In genomic region chr17:2023256-2023655, GRCh38 we compare ENCODE assay signal across 14 cellular contexts. TPM values are rescaled to one million over a fixed set of nuclear protein-coding genes. Genes with fewer than 3 reads are reported as not detected.
DNase-seq lines count a peak whose midpoint lies in the region; ATAC-seq and TF ChIP-seq lines count a peak whose summit lies in the region.
"Had no signal": no experiment of that assay in that cellular context is flagged by ENCODE, and none has a peak within 500 bp of the region (broad histone marks: within the 10 kb centered on the region; RNA-seq: fewer than 3 reads in every experiment).

No MANE protein-coding gene starts in this region.

- no peaks in the 10 kb centered on the region for H3K36me3 Mint-ChIP-seq in activated T-cell treated with anti-CD3 and anti-CD28 coated beads, Interleukin-2, amount 50 U/mL, for 72 hours (ENCODE audit: insufficient read depth in 2 of 2)
- no peaks in the 10 kb centered on the region for H3K36me3 Mint-ChIP-seq in T-helper 17 cell (ENCODE audit: low read depth)

- peak overlapping the region; percentile 29 for H3K27ac Mint-ChIP-seq in activated T-cell treated with anti-CD3 and anti-CD28 coated beads, Interleukin-2, amount 50 U/mL, for 72 hours
- H3K27ac Mint-ChIP-seq in T-helper 17 cell, result no peak overlapping the region

- no peaks in the 10 kb centered on the region for H3K9me3 ChIP-seq in T-helper 17 cell (ENCODE audit: control insufficient read depth, low read length, poor library complexity, severe bottlenecking)
- no peaks in the 10 kb centered on the region for H3K9me3 ChIP-seq in hepatocyte (ENCODE audit: low read depth)
- H3K9me3 ChIP-seq in stomach, result no peaks in the 10 kb centered on the region
- H3K9me3 ChIP-seq: colonic mucosa, ovary, tibial nerve had no signal

- intact Hi-C loops in stomach (cut with DNase I; ENCODE audit: low total_unique reads), result no loop called here

- H4K20me1 ChIP-seq in hepatocyte (ENCODE audit: insufficient read depth, poor library complexity, severe bottlenecking), result no peaks in the 10 kb centered on the region

- H3K27me3 ChIP-seq in hepatocyte (peaks cover 80% of the 10 kb centered on the region), stomach (peaks cover 0 to 80% (median 41%) of the 10 kb centered on the region in 3 donors)
- H3K27me3 ChIP-seq: ovary had no signal

- H3K27me3 Mint-ChIP-seq in activated T-cell treated with anti-CD3 and anti-CD28 coated beads, Interleukin-2, amount 50 U/mL, for 72 hours (ENCODE audit: low read depth), result peaks cover 53% of the 10 kb centered on the region
- H3K27me3 Mint-ChIP-seq in T-helper 17 cell, result peaks cover 18% of the 10 kb centered on the region

- no peak for DNase-seq in activated T-cell treated with anti-CD3 and anti-CD28 coated beads, Interleukin-2, amount 50 U/mL, for 72 hours
- DNase-seq in activated T-cell treated with anti-CD3 and anti-CD28 coated beads for 4 hours, result no peak
- DNase-seq in T-helper 17 cell, result no peak
- DNase-seq in hepatocyte (ENCODE audit: low spot score), result no peak
- DNase-seq in stomach, result no peak
- DNase-seq in stimulated activated CD4-positive, alpha-beta T cell treated with anti-CD3 and anti-CD28 coated beads, Interleukin-2, amount 100 ng/mL, for 24 hours, result no peak
- no peak for DNase-seq in NCI-H446 treated with DMSO at 0.1 percent for 48 hours (lab: John Stamatoyannopoulos, UW)
- DNase-seq: colonic mucosa, DMS153, NCI-H510A had no signal

- no peak for ATAC-seq in activated T-cell treated with anti-CD3 and anti-CD28 coated beads, Interleukin-2, amount 50 U/mL, for 72 hours (replicated peaks in 1 of 2)
- ATAC-seq in T-helper 17 cell, result no peak
- ATAC-seq in GM18520 (IDR thresholded peaks at IDR 0.05; ENCODE audit: unreplicated experiment), result no peak

- H3K79me2 ChIP-seq in hepatocyte, result no peaks in the 10 kb centered on the region

- peaks cover 16% of the 10 kb centered on the region for H3K4me1 ChIP-seq in hepatocyte (ENCODE audit: insufficient read depth)
- peaks cover 27 to 42% (median 37%) of the 10 kb centered on the region in 4 donors for H3K4me1 ChIP-seq in stomach

- WGBS in hepatocyte (ENCODE audit: low lambda C conversion rate, missing lambda C conversion rate), result 50% methylated on average over 14 of the region's 16 CpGs
- 39 to 60% (median 53%) methylated on average over 16 of the region's 16 CpGs for WGBS in stomach, 5 donors

- H3K36me3 ChIP-seq in hepatocyte (replicated peaks; ENCODE audit: insufficient read depth, low read depth) (no peaks in the 10 kb centered on the region), stomach (no peaks in the 10 kb centered on the region)
- H3K36me3 ChIP-seq: colonic mucosa, ovary, tibial nerve had no signal

- no peaks in the 10 kb centered on the region for H3K9me3 Mint-ChIP-seq in activated T-cell treated with anti-CD3 and anti-CD28 coated beads, Interleukin-2, amount 50 U/mL, for 72 hours

- H3K4me3 Mint-ChIP-seq in activated T-cell treated with anti-CD3 and anti-CD28 coated beads, Interleukin-2, amount 50 U/mL, for 72 hours, result peak overlapping the region; percentile 49 to 52
- H3K4me3 Mint-ChIP-seq in T-helper 17 cell, result peak overlapping the region; percentile 77

- H3K27ac ChIP-seq in hepatocyte (no peak overlapping the region), stomach (peak overlapping the region in 1 of 5 donors; percentile 11)
- H3K27ac ChIP-seq: colonic mucosa, ovary had no signal

- TF ChIP-seq CTCF in hepatocyte (IDR thresholded peaks at IDR 0.05; ENCODE audit: poor library complexity) (no peak), stomach (IDR thresholded peaks at IDR 0.05) (no peak)

- TF ChIP-seq EP300 in stomach (IDR thresholded peaks at IDR 0.05), result no peak

- H3K4me3 ChIP-seq in hepatocyte (no peak overlapping the region), stomach (peak overlapping the region in 3 of 4 donors; percentile 56 to 77 (median 61))

- no peaks in the 10 kb centered on the region for H3K9me2 ChIP-seq in hepatocyte (replicated peaks; ENCODE audit: insufficient read depth)

- H3K4me1 Mint-ChIP-seq in activated T-cell treated with anti-CD3 and anti-CD28 coated beads, Interleukin-2, amount 50 U/mL, for 72 hours (ENCODE audit: low read depth), result peaks cover 21% of the 10 kb centered on the region
- peaks cover 22% of the 10 kb centered on the region for H3K4me1 Mint-ChIP-seq in T-helper 17 cell

- no peak overlapping the region for H2AFZ ChIP-seq in hepatocyte

- TF ChIP-seq POLR2A in stomach (IDR thresholded peaks at IDR 0.05), result no peak

- peak overlapping the region; percentile 98 for H3K4me2 ChIP-seq in hepatocyte

RNA-seq across cellular contexts. Expression of gene RTN4RL1, which starts 1.9 kb away (rescaled TPM):
- total RNA-seq in activated T-cell treated with anti-CD3 and anti-CD28 coated beads, Interleukin-2, amount 50 U/mL, for 72 hours, result under 1 TPM; 0.14 to 0.21 TPM
- total RNA-seq in T-helper 17 cell (under 1 TPM; 0.21 to 0.90 TPM), hepatocyte (0.48 and 1.4 TPM in 2 replicates), stomach (under 1 TPM in 2 of 5 donors, not detected in 3; 0.58 to 0.92 TPM)
- polyA plus RNA-seq in hepatocyte (0.53 and 0.97 TPM in 2 replicates), stomach (under 1 TPM in 2 of 3 donors, not detected in 1; 0.50 to 0.85 TPM)
- total RNA-seq: HT-29 had no signal

RNA-seq across cellular contexts. Expression of gene DPH1, which starts 6.7 kb away (rescaled TPM):
- 10 to 100 TPM; 36.8 to 40.8 TPM for total RNA-seq in activated T-cell treated with anti-CD3 and anti-CD28 coated beads, Interleukin-2, amount 50 U/mL, for 72 hours
- total RNA-seq in T-helper 17 cell (10 to 100 TPM; 85.1 to 92.6 TPM), hepatocyte (26.2 and 27.8 TPM in 2 replicates), stomach (100 to 1,000 TPM in 2 of 5 donors, 10 to 100 TPM in 3; 26.1 to 188 (median 95.0) TPM)
- polyA plus RNA-seq in hepatocyte (45.2 and 49.0 TPM in 2 replicates), stomach (10 to 100 TPM; 11.6 to 27.9 (median 17.7) TPM)

RNA-seq across cellular contexts. Expression of gene OVCA2, which starts 18.6 kb away (rescaled TPM):
- total RNA-seq in activated T-cell treated with anti-CD3 and anti-CD28 coated beads, Interleukin-2, amount 50 U/mL, for 72 hours, result 10 to 100 TPM; 29.0 to 33.3 TPM
- total RNA-seq in T-helper 17 cell (10 to 100 TPM; 28.4 to 35.2 TPM), hepatocyte (49.2 and 56.4 TPM in 2 replicates), stomach (10 to 100 TPM in 3 of 5 donors, 1 to 10 TPM in 1, not detected in 1; 3.1 to 31.9 (median 17.3) TPM)
- polyA plus RNA-seq in hepatocyte (72.5 and 72.7 TPM in 2 replicates), stomach (10 to 100 TPM; 60.3 to 83.4 (median 66.7) TPM)

RNA-seq across cellular contexts. Expression of gene HIC1, which starts 31.6 kb away (rescaled TPM):
- 10 to 100 TPM; 11.7 to 21.4 TPM for total RNA-seq in activated T-cell treated with anti-CD3 and anti-CD28 coated beads, Interleukin-2, amount 50 U/mL, for 72 hours
- total RNA-seq in T-helper 17 cell (1 to 10 TPM; 4.6 to 8.1 TPM), hepatocyte (8.8 and 9.4 TPM in 2 replicates), stomach (100 to 1,000 TPM in 1 of 5 donors, 10 to 100 TPM in 1, 1 to 10 TPM in 3; 7.6 to 107 (median 9.4) TPM)
- polyA plus RNA-seq in hepatocyte (8.2 and 10.2 TPM in 2 replicates), stomach (10 to 100 TPM in 1 of 3 donors, 1 to 10 TPM in 2; 1.5 to 11.2 (median 6.2) TPM)
